8 cellular contexts compared by ENCODE assay signal in the genomic region with DNA sequence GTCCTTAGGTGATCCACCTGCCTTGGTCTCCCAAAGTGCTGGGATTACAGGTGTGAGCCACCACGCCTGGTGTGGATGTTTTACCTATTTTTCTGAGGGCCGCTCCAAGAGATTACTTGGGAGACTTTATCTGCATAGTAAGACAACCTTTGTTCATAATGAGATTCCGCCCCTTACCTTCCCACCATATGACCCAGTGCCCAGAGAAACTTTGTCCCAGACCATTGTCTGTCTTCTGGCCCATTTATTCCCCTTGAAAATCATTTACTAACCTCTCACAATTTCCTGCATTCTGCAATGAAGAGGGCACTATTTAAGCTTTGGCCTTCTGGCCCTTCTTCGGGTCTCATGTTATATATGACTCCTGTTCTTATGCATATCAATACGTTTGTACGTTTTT.
"Had no signal": no experiment of that assay in that cellular context is flagged by ENCODE, and none has a peak within 500 bp of the region (broad histone marks: within the 10 kb centered on the region; RNA-seq: fewer than 3 reads in every experiment).

No MANE protein-coding gene starts in this region.

- FAIRE-seq: H1, H54, HTR-8/SVneo, K562 had no signal

- DNase-seq: H9, HCEC 1CT, IMR-90 had no signal

- H2AFZ ChIP-seq: GM23338 had no signal

- ATAC-seq: GM23338, K562 had no signal

- H3K4me2 ChIP-seq: GM23338 had no signal

- H3K4me3 ChIP-seq: GM23338, K562 had no signal
